In the genomic region with DNA sequence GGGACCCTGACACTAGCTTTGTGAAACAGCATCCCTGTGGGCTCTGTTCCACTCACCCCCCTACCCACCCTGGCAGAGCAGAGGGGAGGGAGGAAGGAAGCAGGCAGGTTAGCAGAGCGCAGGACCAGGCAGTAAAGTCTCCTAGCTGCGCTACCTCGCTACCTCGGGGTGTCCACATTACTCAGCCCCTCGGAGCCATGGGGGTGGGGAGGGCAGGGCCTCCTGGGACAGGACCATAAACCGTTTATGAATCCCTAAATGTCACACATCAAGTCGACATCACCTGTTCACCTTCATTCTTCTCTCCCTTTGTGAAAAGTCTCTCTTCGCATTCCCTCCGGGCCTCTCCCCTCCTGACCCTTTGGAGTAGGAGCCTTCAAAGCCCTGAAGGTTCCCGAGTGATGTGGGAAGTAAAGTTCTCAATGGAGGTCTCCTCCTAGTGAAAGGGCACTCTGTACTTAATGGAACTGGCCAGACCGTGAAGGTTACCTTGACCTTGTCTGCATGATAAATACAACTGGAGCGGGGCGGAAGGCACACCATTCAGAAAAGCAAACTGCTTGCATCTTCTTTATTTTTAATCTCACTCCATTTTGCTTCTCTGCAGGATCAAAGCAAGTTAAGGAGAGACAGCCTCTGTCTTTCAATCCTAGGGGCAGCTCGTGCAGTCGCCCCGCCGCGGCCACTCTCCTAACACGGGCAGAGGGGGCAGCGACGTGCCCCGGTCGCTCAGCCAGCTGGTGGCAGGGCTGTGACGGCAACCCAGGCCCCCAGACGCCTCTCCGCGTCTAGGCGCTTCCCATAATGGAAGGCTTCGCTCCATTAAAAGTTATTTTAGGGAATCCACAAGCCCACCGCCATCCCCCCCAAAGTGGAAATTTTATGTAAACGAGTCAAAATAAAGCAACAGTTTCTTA, we compare ENCODE assay signal across 8 cellular contexts. TPM values are rescaled to one million over a fixed set of nuclear protein-coding genes. Genes with fewer than 3 reads are reported as not detected.
DNase-seq lines count a peak whose midpoint lies in the region; ATAC-seq and TF ChIP-seq lines count a peak whose summit lies in the region.

No MANE protein-coding gene starts in this region.

- H3K9me2 ChIP-seq in GM23338 (ENCODE audit: insufficient read depth): no peaks in the 10 kb centered on the region; the same call in 1 of the 2 replicates

- H3K27me3 Mint-ChIP-seq in GM23338 (ENCODE audit: insufficient read depth, low read depth, poor library complexity) (peaks cover 39% of the 10 kb centered on the region), activated B cell treated with CpG ODN at 0.5 μM for 24 hours (peaks cover 16% of the 10 kb centered on the region)

- H3K9me3 Mint-ChIP-seq in GM23338 (no peaks in the 10 kb centered on the region; the same call in 1 of the 3 replicates), activated B cell treated with CpG ODN at 0.5 μM for 24 hours (no peaks in the 10 kb centered on the region)

- 0 out of 2 replicates have a peak, but pooled peaks cover 3% of the 10 kb centered on the region for H3F3A ChIP-seq in GM23338 (replicated peaks; ENCODE audit: low read depth)

- no peaks in the 10 kb centered on the region for H3K36me3 ChIP-seq in GM23338 (ENCODE audit: insufficient read depth)
- H3K36me3 ChIP-seq in sigmoid colon: no peaks in the 10 kb centered on the region

- TF ChIP-seq POLR2A in sigmoid colon (IDR thresholded peaks at IDR 0.05): no peak

- H3K4me3 ChIP-seq in GM23338: peak overlapping the region; percentile 66
- peak overlapping the region in 3 of 4 donors; percentile 51 to 93 (median 64) for H3K4me3 ChIP-seq in sigmoid colon

- no peaks in the 10 kb centered on the region for H4K20me1 ChIP-seq in GM23338 (replicated peaks; ENCODE audit: insufficient read depth)

- H3K4me1 Mint-ChIP-seq in GM23338 (peaks cover 38% of the 10 kb centered on the region), activated B cell treated with CpG ODN at 0.5 μM for 24 hours (peaks cover 14% of the 10 kb centered on the region)

- peak overlapping the region; percentile 93 for H3K4me2 ChIP-seq in GM23338

- peaks cover 36% of the 10 kb centered on the region for H3K4me1 ChIP-seq in GM23338 (ENCODE audit: insufficient read depth)
- peaks cover 0 to 14% (median 8%) of the 10 kb centered on the region in 4 donors for H3K4me1 ChIP-seq in sigmoid colon

- peaks cover 34% of the 10 kb centered on the region for H3K27me3 ChIP-seq in GM23338 (ENCODE audit: insufficient read depth)
- no peaks in the 10 kb centered on the region for H3K27me3 ChIP-seq in sigmoid colon

- DNase-seq in GM23338 (ENCODE audit: low spot score) (no peak), activated B cell treated with CpG ODN at 0.5 μM for 24 hours (no peak), left cardiac atrium (no peak), sigmoid colon (no peak), EL (no peak), NCI-H2029 (lab: John Stamatoyannopoulos, UW) (no peak), NCI-H510A treated with DMSO at 0.1 percent for 48 hours (lab: John Stamatoyannopoulos, UW) (no peak)

- ATAC-seq in GM23338: peak; percentile 40
- no peak for ATAC-seq in activated B cell treated with CpG ODN at 0.5 μM for 24 hours (ENCODE audit: low read depth)
- peak; percentile 42 to 67 for ATAC-seq in left cardiac atrium
- ATAC-seq in HG03460 (IDR thresholded peaks at IDR 0.05; ENCODE audit: unreplicated experiment): no peak

- H3K27ac ChIP-seq in GM23338 (ENCODE audit: low read depth) (no peak overlapping the region), sigmoid colon (peak overlapping the region; percentile 36 to 86 (median 68))

- no peaks in the 10 kb centered on the region for H3K36me3 Mint-ChIP-seq in GM23338 (ENCODE audit: low read depth)
- no peaks in the 10 kb centered on the region for H3K36me3 Mint-ChIP-seq in activated B cell treated with CpG ODN at 0.5 μM for 24 hours (ENCODE audit: low read depth)

- no peaks in the 10 kb centered on the region for H3K9me3 ChIP-seq in sigmoid colon

- peak overlapping the region; percentile 82 for H3K4me3 Mint-ChIP-seq in GM23338
- H3K4me3 Mint-ChIP-seq in activated B cell treated with CpG ODN at 0.5 μM for 24 hours: peak overlapping the region; percentile 75

- WGBS in sigmoid colon, 2 donors: 69 to 71% methylated on average over 31 of the region's 31 CpGs

- POLR2A ChIA-PET in activated B cell treated with CpG ODN at 0.5 μM for 24 hours (lab: Charles Lee): interaction anchor here (0.5 to 1.0 kb wide), 3 partner anchors 22 to 51 kb away, joined by 3 to 6 read pairs (median 3); no protein-coding TSS in a partner anchor

- H2AFZ ChIP-seq in GM23338: peak overlapping the region; percentile 80

- TF ChIP-seq CTCF in GM23338 (conservative IDR thresholded peaks at IDR 0.05; ENCODE audit: low read depth in 2 of 2): 0 out of 4 replicates have a peak, but pooled peaks of 1 of the 2 experiments have one; percentile 14
- TF ChIP-seq CTCF in activated B cell treated with CpG ODN at 0.5 μM for 24 hours (IDR thresholded peaks at IDR 0.05): no peak
- no peak for TF ChIP-seq CTCF in sigmoid colon (IDR thresholded peaks at IDR 0.05)

- no peak for TF ChIP-seq EP300 in sigmoid colon (IDR thresholded peaks at IDR 0.05)

- H3K27ac Mint-ChIP-seq in GM23338: no peak overlapping the region; the same call in 1 of the 2 replicates
- no peak overlapping the region for H3K27ac Mint-ChIP-seq in activated B cell treated with CpG ODN at 0.5 μM for 24 hours

- intact Hi-C loops in activated B cell treated with CpG ODN at 0.5 μM for 24 hours (cut with micrococcal nuclease) (loop anchor here (1.0 to 5.0 kb wide), 4 partner anchors 18 to 297 kb away; no protein-coding TSS in a partner anchor), left cardiac atrium (cut with DNase I) (no loop called here), sigmoid colon (cut with DNase I) (loop anchor here (1.0 to 10.0 kb wide), 2 partner anchors 22 to 200 kb away; no protein-coding TSS in a partner anchor)

- CTCF ChIA-PET in activated B cell treated with CpG ODN at 0.5 μM for 24 hours (lab: Charles Lee): no interaction called here

- H3K79me2 ChIP-seq in GM23338 (replicated peaks; ENCODE audit: insufficient read depth): no peaks in the 10 kb centered on the region

TF ChIP-seq in GM23338, 12 proteins besides CTCF, POLR2A, EP300 and RAD21:
- no peak for TF ChIP-seq POLR2AphosphoS5 (IDR thresholded peaks at IDR 0.05; ENCODE audit: low read depth)
- TF ChIP-seq ZNF331 (CRISPR knock-in tag; IDR thresholded peaks at IDR 0.05; ENCODE audit: low read depth): no peak
- TF ChIP-seq EZH2 (IDR thresholded peaks at IDR 0.05; ENCODE audit: low read depth, unreplicated experiment): peak; percentile 28
- no peak for TF ChIP-seq NANOG (IDR thresholded peaks at IDR 0.05; ENCODE audit: borderline replicate concordance)

RNA-seq across cellular contexts. Expression of a gene that starts 23.8 kb away (rescaled TPM):
- total RNA-seq in GM23338 (2014; rRNA removed; shearing (Covaris generic)): 28.8 and 29.8 TPM in 2 replicates
- polyA plus RNA-seq in GM23338 (2016; fragmentation: Nextera tagmentation; extraction: Ambion mirVana): 11.8 and 12.0 TPM in 2 replicates
- 6.8 and 6.9 TPM in 2 replicates for total RNA-seq in activated B cell treated with CpG ODN at 0.5 μM for 24 hours
- 10 to 100 TPM; 17.1 to 49.0 TPM for total RNA-seq in left cardiac atrium
- total RNA-seq in sigmoid colon: 10 to 100 TPM; 13.2 to 29.1 (median 21.5) TPM
- polyA plus RNA-seq in sigmoid colon: 10 to 100 TPM; 16.8 to 19.0 (median 18.3) TPM

Comparison
In these comparisons a context has a peak if more than half of its experiments do, and no peak if none do; other contexts are left out.
1. ATAC-seq: peak in GM23338 (single experiment) and left cardiac atrium (2 of 2); none in activated B cell treated with CpG ODN at 0.5 μM for 24 hours (single experiment) and HG03460 (single experiment).
2. intact Hi-C loops: an anchor here in activated B cell treated with CpG ODN at 0.5 μM for 24 hours (1.0 to 5.0 kb wide) and sigmoid colon (1.0 to 10.0 kb wide); none called in left cardiac atrium.